Comparison of ENCODE assay signal across 23 cellular contexts in genomic region chr20:591941-592340, GRCh38. TPM values are rescaled to one million over a fixed set of nuclear protein-coding genes. Genes with fewer than 3 reads are reported as not detected.
DNase-seq lines count a peak whose midpoint lies in the region; ATAC-seq and TF ChIP-seq lines count a peak whose summit lies in the region.
"Had no signal": no experiment of that assay in that cellular context is flagged by ENCODE, and none has a peak within 500 bp of the region (broad histone marks: within the 10 kb centered on the region; RNA-seq: fewer than 3 reads in every experiment).

No MANE protein-coding gene starts in this region.

- H3K9me3 Mint-ChIP-seq in dendritic cell treated with granulocyte-macrophage colony-stimulating factor and Interleukin-4, amounts not matched to agents 40 ng/mL and 50 ng/mL, for 4 days = no peaks in the 10 kb centered on the region
- H3K9me3 Mint-ChIP-seq: CD4-positive, CD25-positive, alpha-beta regulatory T cell; CD8-positive, alpha-beta memory T cell; HFFc6 had no signal

- peaks cover 12% of the 10 kb centered on the region for H3K27me3 Mint-ChIP-seq in dendritic cell treated with granulocyte-macrophage colony-stimulating factor and Interleukin-4, amounts not matched to agents 40 ng/mL and 50 ng/mL, for 4 days

- peaks cover 3% of the 10 kb centered on the region for H3K27me3 ChIP-seq in foreskin keratinocyte
- H3K27me3 ChIP-seq: BE2C had no signal

- DNase-seq in GM13977 (ENCODE audit: low spot score) (peak; percentile 18), HuH-7.5 (ENCODE audit: low spot score) (peak; percentile 4), posterior vena cava (ENCODE audit: low spot score) (peak; percentile 44), foreskin keratinocyte (no peak), DMS114 treated with DMSO at 0.1 percent for 48 hours (lab: John Stamatoyannopoulos, UW; ENCODE audit: unreplicated experiment) (no peak)
- DNase-seq: ACHN; BE2C; C1 segment of cervical spinal cord; CD4-positive, CD25-positive, alpha-beta regulatory T cell; CD8-positive, alpha-beta memory T cell; COR-L47; DMS 273 treated with DMSO at 0.1 percent for 48 hours; GDM1; GOT3; H7; HFFc6; IMR-90 had no signal

- in situ Hi-C loops in GM13977 (cut with MboI; ENCODE audit: low pct_unique_long_range_greater_than_20kb, low sequenced_read_pairs, unreplicated experiment) = no loop called here

- H3K27ac Mint-ChIP-seq in dendritic cell treated with granulocyte-macrophage colony-stimulating factor and Interleukin-4, amounts not matched to agents 40 ng/mL and 50 ng/mL, for 4 days = peak overlapping the region; percentile 10
- H3K27ac Mint-ChIP-seq: CD8-positive, alpha-beta memory T cell; HFFc6 had no signal

- intact Hi-C loops in dendritic cell treated with granulocyte-macrophage colony-stimulating factor and Interleukin-4, amounts not matched to agents 40 ng/mL and 50 ng/mL, for 4 days (cut with micrococcal nuclease) = no loop called here
- intact Hi-C loops in posterior vena cava (cut with DNase I) = no loop called here

- no peak overlapping the region for H3K27ac ChIP-seq in foreskin keratinocyte

- no peaks in the 10 kb centered on the region for H3K36me3 Mint-ChIP-seq in dendritic cell treated with granulocyte-macrophage colony-stimulating factor and Interleukin-4, amounts not matched to agents 40 ng/mL and 50 ng/mL, for 4 days (ENCODE audit: low read depth)
- H3K36me3 Mint-ChIP-seq: CD4-positive, CD25-positive, alpha-beta regulatory T cell; CD8-positive, alpha-beta memory T cell had no signal

- no peak overlapping the region for H3K4me3 Mint-ChIP-seq in dendritic cell treated with granulocyte-macrophage colony-stimulating factor and Interleukin-4, amounts not matched to agents 40 ng/mL and 50 ng/mL, for 4 days
- H3K4me3 Mint-ChIP-seq: CD4-positive, CD25-positive, alpha-beta regulatory T cell; CD8-positive, alpha-beta memory T cell; HFFc6 had no signal

- peaks cover 8% of the 10 kb centered on the region for H3K4me1 Mint-ChIP-seq in dendritic cell treated with granulocyte-macrophage colony-stimulating factor and Interleukin-4, amounts not matched to agents 40 ng/mL and 50 ng/mL, for 4 days (ENCODE audit: low read depth)
- H3K4me1 Mint-ChIP-seq: CD4-positive, CD25-positive, alpha-beta regulatory T cell; CD8-positive, alpha-beta memory T cell had no signal

- no peaks in the 10 kb centered on the region for H3K4me1 ChIP-seq in foreskin keratinocyte
- H3K4me1 ChIP-seq: BE2C had no signal

- ATAC-seq in HG03469 (IDR thresholded peaks at IDR 0.05; ENCODE audit: unreplicated experiment) = no peak
- ATAC-seq in foreskin keratinocyte = no peak
- no peak for ATAC-seq in GM19324 (IDR thresholded peaks at IDR 0.05; ENCODE audit: low FRiP score, unreplicated experiment)
- ATAC-seq: HCT116, K562 had no signal

- TF ChIP-seq CTCF in GM13977 (IDR thresholded peaks at IDR 0.05; ENCODE audit: extremely low read depth, insufficient read depth, missing control alignments) (no peak), foreskin keratinocyte (conservative IDR thresholded peaks at IDR 0.05) (no peak)

RNA-seq across cellular contexts. Expression of gene TCF15, which starts 18.2 kb away (rescaled TPM):
- total RNA-seq in posterior vena cava = 1 to 10 TPM; 2.2 to 2.5 TPM
- not detected in 2 replicates for total RNA-seq in foreskin keratinocyte
- polyA plus RNA-seq in foreskin keratinocyte = 0.07 TPM in 1 of 2 replicates, not detected in the other
- total RNA-seq: CD4-positive, CD25-positive, alpha-beta regulatory T cell; CD8-positive, alpha-beta memory T cell; HFFc6; HT-29; IMR-90 had no signal
- polyA plus RNA-seq: CD4-positive, CD25-positive, alpha-beta regulatory T cell; CD8-positive, alpha-beta memory T cell; IMR-90 had no signal

RNA-seq across cellular contexts. Expression of gene CSNK2A1, which starts 48.4 kb away (rescaled TPM):
- total RNA-seq in posterior vena cava (10 to 100 TPM; 71.4 to 74.8 TPM), foreskin keratinocyte (121 and 125 TPM in 2 replicates)
- 52.7 and 57.8 TPM in 2 replicates for polyA plus RNA-seq in foreskin keratinocyte

Comparison
In these comparisons a context has a peak if more than half of its experiments do, and no peak if none do; other contexts are left out.
1. DNase-seq: peak in GM13977 (single experiment), HuH-7.5 (single experiment) and posterior vena cava (single experiment); none in foreskin keratinocyte (0 of 2) and DMS114 treated with DMSO at 0.1 percent for 48 hours (single experiment).